ENCODE assay signal across 2 cellular contexts in the genomic region with DNA sequence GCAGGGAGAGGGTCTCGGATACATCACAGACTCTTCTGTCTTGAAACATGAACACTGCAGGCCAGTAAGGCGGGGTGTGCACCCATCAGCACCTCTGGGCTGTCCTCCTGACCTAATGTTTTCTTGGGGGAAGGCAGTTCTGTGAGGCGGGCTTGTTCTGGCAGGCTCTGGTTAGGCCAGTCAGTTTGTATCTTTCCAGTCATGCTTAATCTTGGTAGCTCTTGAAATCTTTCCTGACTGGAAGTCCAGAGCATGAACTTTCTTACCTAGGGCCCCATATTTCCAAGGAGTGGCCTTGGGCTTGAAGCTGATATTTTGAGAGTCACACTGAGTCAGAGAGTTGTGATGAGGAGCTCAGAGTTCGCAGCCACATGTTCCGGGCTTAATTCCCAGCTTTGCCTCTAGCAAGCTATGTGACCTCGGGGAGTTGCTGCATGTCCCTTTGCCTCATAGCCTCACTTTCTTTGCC.
TF ChIP-seq lines count a peak whose summit lies in the region.

No MANE protein-coding gene starts in this region.

TF ChIP-seq in IMR-90, 13 proteins besides CTCF, POLR2A, EP300 and RAD21:
- TF ChIP-seq RCOR1 (IDR thresholded peaks at IDR 0.05; ENCODE audit: insufficient replicate concordance, low read length) (no peak), FOS (IDR thresholded peaks at IDR 0.05; ENCODE audit: low read depth, low read length) (no peak), MXI1 (IDR thresholded peaks at IDR 0.05; ENCODE audit: borderline replicate concordance, low read depth, low read length) (no peak)
- TF ChIP-seq, protein P1, sequence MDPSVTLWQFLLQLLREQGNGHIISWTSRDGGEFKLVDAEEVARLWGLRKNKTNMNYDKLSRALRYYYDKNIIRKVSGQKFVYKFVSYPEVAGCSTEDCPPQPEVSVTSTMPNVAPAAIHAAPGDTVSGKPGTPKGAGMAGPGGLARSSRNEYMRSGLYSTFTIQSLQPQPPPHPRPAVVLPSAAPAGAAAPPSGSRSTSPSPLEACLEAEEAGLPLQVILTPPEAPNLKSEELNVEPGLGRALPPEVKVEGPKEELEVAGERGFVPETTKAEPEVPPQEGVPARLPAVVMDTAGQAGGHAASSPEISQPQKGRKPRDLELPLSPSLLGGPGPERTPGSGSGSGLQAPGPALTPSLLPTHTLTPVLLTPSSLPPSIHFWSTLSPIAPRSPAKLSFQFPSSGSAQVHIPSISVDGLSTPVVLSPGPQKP (IDR thresholded peaks at IDR 0.05; ENCODE audit: borderline replicate concordance, low read depth, low read length) = no peak

TF ChIP-seq in K562, 482 proteins besides CTCF, POLR2A, EP300 and RAD21:
- TF ChIP-seq, protein P2, sequence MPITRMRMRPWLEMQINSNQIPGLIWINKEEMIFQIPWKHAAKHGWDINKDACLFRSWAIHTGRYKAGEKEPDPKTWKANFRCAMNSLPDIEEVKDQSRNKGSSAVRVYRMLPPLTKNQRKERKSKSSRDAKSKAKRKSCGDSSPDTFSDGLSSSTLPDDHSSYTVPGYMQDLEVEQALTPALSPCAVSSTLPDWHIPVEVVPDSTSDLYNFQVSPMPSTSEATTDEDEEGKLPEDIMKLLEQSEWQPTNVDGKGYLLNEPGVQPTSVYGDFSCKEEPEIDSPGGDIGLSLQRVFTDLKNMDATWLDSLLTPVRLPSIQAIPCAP (CRISPR knock-in tag; IDR thresholded peaks at IDR 0.05; ENCODE audit: borderline replicate concordance) = no peak
- TF ChIP-seq FOXP1 (CRISPR knock-in tag; IDR thresholded peaks at IDR 0.05) (no peak), NCOA1 (IDR thresholded peaks at IDR 0.05; ENCODE audit: low read depth) (no peak), BRF1 (IDR thresholded peaks at IDR 0.05; ENCODE audit: borderline replicate concordance, extremely low read depth, insufficient read length) (no peak), YBX1 (IDR thresholded peaks at IDR 0.05) (no peak), NFIX (CRISPR knock-in tag; IDR thresholded peaks at IDR 0.05; ENCODE audit: low read depth) (no peak), RFX7 (CRISPR knock-in tag; IDR thresholded peaks at IDR 0.05) (no peak), ZNF79 (CRISPR knock-in tag; IDR thresholded peaks at IDR 0.05; ENCODE audit: low read depth) (no peak), RBM34 (IDR thresholded peaks at IDR 0.05; ENCODE audit: borderline replicate concordance, insufficient read depth, low read length) (no peak)
- TF ChIP-seq, protein P3, sequence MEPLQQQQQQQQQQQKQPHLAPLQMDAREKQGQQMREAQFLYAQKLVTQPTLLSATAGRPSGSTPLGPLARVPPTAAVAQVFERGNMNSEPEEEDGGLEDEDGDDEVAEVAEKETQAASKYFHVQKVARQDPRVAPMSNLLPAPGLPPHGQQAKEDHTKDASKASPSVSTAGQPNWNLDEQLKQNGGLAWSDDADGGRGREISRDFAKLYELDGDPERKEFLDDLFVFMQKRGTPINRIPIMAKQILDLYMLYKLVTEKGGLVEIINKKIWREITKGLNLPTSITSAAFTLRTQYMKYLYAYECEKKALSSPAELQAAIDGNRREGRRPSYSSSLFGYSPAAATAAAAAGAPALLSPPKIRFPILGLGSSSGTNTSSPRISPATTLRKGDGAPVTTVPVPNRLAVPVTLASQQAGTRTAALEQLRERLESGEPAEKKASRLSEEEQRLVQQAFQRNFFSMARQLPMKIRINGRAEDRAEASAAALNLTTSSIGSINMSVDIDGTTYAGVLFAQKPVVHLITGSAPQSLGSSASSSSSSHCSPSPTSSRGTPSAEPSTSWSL (CRISPR knock-in tag; IDR thresholded peaks at IDR 0.05; ENCODE audit: borderline replicate concordance) = no peak
- TF ChIP-seq, protein P4, sequence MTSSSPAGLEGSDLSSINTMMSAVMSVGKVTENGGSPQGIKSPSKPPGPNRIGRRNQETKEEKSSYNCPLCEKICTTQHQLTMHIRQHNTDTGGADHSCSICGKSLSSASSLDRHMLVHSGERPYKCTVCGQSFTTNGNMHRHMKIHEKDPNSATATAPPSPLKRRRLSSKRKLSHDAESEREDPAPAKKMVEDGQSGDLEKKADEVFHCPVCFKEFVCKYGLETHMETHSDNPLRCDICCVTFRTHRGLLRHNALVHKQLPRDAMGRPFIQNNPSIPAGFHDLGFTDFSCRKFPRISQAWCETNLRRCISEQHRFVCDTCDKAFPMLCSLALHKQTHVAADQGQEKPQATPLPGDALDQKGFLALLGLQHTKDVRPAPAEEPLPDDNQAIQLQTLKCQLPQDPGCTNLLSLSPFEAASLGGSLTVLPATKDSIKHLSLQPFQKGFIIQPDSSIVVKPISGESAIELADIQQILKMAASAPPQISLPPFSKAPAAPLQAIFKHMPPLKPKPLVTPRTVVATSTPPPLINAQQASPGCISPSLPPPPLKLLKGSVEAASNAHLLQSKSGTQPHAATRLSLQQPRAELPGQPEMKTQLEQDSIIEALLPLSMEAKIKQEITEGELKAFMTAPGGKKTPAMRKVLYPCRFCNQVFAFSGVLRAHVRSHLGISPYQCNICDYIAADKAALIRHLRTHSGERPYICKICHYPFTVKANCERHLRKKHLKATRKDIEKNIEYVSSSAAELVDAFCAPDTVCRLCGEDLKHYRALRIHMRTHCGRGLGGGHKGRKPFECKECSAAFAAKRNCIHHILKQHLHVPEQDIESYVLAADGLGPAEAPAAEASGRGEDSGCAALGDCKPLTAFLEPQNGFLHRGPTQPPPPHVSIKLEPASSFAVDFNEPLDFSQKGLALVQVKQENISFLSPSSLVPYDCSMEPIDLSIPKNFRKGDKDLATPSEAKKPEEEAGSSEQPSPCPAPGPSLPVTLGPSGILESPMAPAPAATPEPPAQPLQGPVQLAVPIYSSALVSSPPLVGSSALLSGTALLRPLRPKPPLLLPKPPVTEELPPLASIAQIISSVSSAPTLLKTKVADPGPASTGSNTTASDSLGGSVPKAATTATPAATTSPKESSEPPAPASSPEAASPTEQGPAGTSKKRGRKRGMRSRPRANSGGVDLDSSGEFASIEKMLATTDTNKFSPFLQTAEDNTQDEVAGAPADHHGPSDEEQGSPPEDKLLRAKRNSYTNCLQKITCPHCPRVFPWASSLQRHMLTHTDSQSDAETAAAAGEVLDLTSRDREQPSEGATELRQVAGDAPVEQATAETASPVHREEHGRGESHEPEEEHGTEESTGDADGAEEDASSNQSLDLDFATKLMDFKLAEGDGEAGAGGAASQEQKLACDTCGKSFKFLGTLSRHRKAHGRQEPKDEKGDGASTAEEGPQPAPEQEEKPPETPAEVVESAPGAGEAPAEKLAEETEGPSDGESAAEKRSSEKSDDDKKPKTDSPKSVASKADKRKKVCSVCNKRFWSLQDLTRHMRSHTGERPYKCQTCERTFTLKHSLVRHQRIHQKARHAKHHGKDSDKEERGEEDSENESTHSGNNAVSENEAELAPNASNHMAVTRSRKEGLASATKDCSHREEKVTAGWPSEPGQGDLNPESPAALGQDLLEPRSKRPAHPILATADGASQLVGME (CRISPR knock-in tag; IDR thresholded peaks at IDR 0.05) = no peak
- TF ChIP-seq, protein P5, sequence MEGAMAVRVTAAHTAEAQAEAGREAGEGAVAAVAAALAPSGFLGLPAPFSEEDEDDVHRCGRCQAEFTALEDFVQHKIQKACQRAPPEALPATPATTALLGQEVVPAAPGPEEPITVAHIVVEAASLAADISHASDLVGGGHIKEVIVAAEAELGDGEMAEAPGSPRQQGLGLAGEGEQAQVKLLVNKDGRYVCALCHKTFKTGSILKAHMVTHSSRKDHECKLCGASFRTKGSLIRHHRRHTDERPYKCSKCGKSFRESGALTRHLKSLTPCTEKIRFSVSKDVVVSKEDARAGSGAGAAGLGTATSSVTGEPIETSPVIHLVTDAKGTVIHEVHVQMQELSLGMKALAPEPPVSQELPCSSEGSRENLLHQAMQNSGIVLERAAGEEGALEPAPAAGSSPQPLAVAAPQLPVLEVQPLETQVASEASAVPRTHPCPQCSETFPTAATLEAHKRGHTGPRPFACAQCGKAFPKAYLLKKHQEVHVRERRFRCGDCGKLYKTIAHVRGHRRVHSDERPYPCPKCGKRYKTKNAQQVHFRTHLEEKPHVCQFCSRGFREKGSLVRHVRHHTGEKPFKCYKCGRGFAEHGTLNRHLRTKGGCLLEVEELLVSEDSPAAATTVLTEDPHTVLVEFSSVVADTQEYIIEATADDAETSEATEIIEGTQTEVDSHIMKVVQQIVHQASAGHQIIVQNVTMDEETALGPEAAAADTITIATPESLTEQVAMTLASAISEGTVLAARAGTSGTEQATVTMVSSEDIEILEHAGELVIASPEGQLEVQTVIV (CRISPR knock-in tag; IDR thresholded peaks at IDR 0.05; ENCODE audit: borderline replicate concordance) = no peak
- TF ChIP-seq, protein P6, sequence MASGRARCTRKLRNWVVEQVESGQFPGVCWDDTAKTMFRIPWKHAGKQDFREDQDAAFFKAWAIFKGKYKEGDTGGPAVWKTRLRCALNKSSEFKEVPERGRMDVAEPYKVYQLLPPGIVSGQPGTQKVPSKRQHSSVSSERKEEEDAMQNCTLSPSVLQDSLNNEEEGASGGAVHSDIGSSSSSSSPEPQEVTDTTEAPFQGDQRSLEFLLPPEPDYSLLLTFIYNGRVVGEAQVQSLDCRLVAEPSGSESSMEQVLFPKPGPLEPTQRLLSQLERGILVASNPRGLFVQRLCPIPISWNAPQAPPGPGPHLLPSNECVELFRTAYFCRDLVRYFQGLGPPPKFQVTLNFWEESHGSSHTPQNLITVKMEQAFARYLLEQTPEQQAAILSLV (tag; IDR thresholded peaks at IDR 0.05) = no peak
- TF ChIP-seq, protein P7, sequence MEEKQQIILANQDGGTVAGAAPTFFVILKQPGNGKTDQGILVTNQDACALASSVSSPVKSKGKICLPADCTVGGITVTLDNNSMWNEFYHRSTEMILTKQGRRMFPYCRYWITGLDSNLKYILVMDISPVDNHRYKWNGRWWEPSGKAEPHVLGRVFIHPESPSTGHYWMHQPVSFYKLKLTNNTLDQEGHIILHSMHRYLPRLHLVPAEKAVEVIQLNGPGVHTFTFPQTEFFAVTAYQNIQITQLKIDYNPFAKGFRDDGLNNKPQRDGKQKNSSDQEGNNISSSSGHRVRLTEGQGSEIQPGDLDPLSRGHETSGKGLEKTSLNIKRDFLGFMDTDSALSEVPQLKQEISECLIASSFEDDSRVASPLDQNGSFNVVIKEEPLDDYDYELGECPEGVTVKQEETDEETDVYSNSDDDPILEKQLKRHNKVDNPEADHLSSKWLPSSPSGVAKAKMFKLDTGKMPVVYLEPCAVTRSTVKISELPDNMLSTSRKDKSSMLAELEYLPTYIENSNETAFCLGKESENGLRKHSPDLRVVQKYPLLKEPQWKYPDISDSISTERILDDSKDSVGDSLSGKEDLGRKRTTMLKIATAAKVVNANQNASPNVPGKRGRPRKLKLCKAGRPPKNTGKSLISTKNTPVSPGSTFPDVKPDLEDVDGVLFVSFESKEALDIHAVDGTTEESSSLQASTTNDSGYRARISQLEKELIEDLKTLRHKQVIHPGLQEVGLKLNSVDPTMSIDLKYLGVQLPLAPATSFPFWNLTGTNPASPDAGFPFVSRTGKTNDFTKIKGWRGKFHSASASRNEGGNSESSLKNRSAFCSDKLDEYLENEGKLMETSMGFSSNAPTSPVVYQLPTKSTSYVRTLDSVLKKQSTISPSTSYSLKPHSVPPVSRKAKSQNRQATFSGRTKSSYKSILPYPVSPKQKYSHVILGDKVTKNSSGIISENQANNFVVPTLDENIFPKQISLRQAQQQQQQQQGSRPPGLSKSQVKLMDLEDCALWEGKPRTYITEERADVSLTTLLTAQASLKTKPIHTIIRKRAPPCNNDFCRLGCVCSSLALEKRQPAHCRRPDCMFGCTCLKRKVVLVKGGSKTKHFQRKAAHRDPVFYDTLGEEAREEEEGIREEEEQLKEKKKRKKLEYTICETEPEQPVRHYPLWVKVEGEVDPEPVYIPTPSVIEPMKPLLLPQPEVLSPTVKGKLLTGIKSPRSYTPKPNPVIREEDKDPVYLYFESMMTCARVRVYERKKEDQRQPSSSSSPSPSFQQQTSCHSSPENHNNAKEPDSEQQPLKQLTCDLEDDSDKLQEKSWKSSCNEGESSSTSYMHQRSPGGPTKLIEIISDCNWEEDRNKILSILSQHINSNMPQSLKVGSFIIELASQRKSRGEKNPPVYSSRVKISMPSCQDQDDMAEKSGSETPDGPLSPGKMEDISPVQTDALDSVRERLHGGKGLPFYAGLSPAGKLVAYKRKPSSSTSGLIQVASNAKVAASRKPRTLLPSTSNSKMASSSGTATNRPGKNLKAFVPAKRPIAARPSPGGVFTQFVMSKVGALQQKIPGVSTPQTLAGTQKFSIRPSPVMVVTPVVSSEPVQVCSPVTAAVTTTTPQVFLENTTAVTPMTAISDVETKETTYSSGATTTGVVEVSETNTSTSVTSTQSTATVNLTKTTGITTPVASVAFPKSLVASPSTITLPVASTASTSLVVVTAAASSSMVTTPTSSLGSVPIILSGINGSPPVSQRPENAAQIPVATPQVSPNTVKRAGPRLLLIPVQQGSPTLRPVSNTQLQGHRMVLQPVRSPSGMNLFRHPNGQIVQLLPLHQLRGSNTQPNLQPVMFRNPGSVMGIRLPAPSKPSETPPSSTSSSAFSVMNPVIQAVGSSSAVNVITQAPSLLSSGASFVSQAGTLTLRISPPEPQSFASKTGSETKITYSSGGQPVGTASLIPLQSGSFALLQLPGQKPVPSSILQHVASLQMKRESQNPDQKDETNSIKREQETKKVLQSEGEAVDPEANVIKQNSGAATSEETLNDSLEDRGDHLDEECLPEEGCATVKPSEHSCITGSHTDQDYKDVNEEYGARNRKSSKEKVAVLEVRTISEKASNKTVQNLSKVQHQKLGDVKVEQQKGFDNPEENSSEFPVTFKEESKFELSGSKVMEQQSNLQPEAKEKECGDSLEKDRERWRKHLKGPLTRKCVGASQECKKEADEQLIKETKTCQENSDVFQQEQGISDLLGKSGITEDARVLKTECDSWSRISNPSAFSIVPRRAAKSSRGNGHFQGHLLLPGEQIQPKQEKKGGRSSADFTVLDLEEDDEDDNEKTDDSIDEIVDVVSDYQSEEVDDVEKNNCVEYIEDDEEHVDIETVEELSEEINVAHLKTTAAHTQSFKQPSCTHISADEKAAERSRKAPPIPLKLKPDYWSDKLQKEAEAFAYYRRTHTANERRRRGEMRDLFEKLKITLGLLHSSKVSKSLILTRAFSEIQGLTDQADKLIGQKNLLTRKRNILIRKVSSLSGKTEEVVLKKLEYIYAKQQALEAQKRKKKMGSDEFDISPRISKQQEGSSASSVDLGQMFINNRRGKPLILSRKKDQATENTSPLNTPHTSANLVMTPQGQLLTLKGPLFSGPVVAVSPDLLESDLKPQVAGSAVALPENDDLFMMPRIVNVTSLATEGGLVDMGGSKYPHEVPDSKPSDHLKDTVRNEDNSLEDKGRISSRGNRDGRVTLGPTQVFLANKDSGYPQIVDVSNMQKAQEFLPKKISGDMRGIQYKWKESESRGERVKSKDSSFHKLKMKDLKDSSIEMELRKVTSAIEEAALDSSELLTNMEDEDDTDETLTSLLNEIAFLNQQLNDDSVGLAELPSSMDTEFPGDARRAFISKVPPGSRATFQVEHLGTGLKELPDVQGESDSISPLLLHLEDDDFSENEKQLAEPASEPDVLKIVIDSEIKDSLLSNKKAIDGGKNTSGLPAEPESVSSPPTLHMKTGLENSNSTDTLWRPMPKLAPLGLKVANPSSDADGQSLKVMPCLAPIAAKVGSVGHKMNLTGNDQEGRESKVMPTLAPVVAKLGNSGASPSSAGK (IDR thresholded peaks at IDR 0.05) = no peak
